Comparison of ENCODE assay signal across 10 cellular contexts in the genomic region with DNA sequence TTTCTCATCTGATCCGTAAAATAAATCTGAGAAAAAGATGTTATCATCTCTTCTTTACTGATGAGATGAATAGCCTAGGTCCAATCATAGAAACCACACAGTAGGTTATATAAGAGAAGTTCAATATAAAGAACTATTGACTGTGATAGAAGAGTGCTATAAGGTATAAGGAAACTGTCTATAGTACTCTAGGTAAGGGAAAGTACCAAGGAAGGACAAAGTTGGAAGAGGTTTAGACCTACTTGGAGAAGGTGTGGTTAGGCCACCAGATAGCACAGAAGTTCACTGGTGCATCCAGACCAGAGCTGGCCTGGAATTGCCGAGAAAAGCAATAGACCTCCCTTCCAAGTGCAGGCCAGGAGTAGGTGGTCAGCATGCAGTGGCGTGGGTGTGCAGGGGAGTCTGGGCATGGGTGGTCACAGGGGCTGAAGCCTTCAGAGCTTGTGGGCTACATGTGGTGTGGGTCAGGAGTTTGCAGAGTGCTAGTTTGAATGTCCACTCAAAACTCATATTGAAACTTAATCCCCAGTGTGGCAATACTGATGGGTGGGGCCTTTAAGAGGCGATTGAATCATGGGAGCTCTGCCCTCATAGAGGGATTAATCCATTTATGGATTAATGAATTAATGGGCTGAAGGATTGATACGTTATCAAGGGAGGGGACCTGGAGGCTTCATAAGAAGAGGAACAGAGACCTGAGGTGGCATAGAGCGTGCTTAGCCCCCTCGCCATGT.
DNase-seq lines count a peak whose midpoint lies in the region; ATAC-seq and TF ChIP-seq lines count a peak whose summit lies in the region.
"Had no signal": no experiment of that assay in that cellular context is flagged by ENCODE, and none has a peak within 500 bp of the region (broad histone marks: within the 10 kb centered on the region; RNA-seq: fewer than 3 reads in every experiment).

No MANE protein-coding gene starts in this region.

- peak overlapping the region; percentile 94 for H3K27ac Mint-ChIP-seq in activated T-cell treated with anti-CD3 and anti-CD28 coated beads, Interleukin-2, amount 50 U/mL, for 24 hours
- peak overlapping the region; percentile 77 for H3K27ac Mint-ChIP-seq in activated naive CD8-positive, alpha-beta T cell treated with anti-CD3 and anti-CD28 coated beads for 36 hours
- peak overlapping the region; percentile 6 to 63 (median 60) for H3K27ac Mint-ChIP-seq in nephron

- no peaks in the 10 kb centered on the region for H3K36me3 Mint-ChIP-seq in activated T-cell treated with anti-CD3 and anti-CD28 coated beads, Interleukin-2, amount 50 U/mL, for 24 hours (ENCODE audit: low read depth)
- no peaks in the 10 kb centered on the region for H3K36me3 Mint-ChIP-seq in activated naive CD8-positive, alpha-beta T cell treated with anti-CD3 and anti-CD28 coated beads for 36 hours
- H3K36me3 Mint-ChIP-seq in nephron (ENCODE audit: low read depth), result no peaks in the 10 kb centered on the region

- H3K4me3 Mint-ChIP-seq in activated T-cell treated with anti-CD3 and anti-CD28 coated beads, Interleukin-2, amount 50 U/mL, for 24 hours, result peak overlapping the region; percentile 40
- H3K4me3 Mint-ChIP-seq in activated naive CD8-positive, alpha-beta T cell treated with anti-CD3 and anti-CD28 coated beads for 36 hours, result peak overlapping the region; percentile 7
- no peak overlapping the region for H3K4me3 Mint-ChIP-seq in nephron

- TF ChIP-seq CTCF in nephron (IDR thresholded peaks at IDR 0.05; ENCODE audit: unreplicated experiment in 3 of 3), result no peak

- H3K4me1 Mint-ChIP-seq in activated T-cell treated with anti-CD3 and anti-CD28 coated beads, Interleukin-2, amount 50 U/mL, for 24 hours (ENCODE audit: low read depth), result peaks cover 94% of the 10 kb centered on the region
- peaks cover 80% of the 10 kb centered on the region for H3K4me1 Mint-ChIP-seq in activated naive CD8-positive, alpha-beta T cell treated with anti-CD3 and anti-CD28 coated beads for 36 hours
- H3K4me1 Mint-ChIP-seq in nephron, result peaks cover 62% of the 10 kb centered on the region

- DNase-seq in activated T-cell treated with anti-CD3 and anti-CD28 coated beads, Interleukin-2, amount 50 U/mL, for 24 hours, result no peak
- DNase-seq in activated T-cell treated with anti-CD3 and anti-CD28 coated beads, Interleukin-2, amount 50 U/mL, for 48 hours, result no peak
- DNase-seq in activated naive CD8-positive, alpha-beta T cell treated with anti-CD3 and anti-CD28 coated beads for 36 hours, result no peak
- DNase-seq in NCI-H345 (lab: John Stamatoyannopoulos, UW), result no peak
- DNase-seq: NCI-H1092 treated with DMSO at 0.1 percent for 48 hours, sigmoid colon had no signal

- peaks cover 1% of the 10 kb centered on the region for H3K27me3 Mint-ChIP-seq in activated T-cell treated with anti-CD3 and anti-CD28 coated beads, Interleukin-2, amount 50 U/mL, for 24 hours
- H3K27me3 Mint-ChIP-seq in activated naive CD8-positive, alpha-beta T cell treated with anti-CD3 and anti-CD28 coated beads for 36 hours, result no peaks in the 10 kb centered on the region
- H3K27me3 Mint-ChIP-seq in nephron (ENCODE audit: low read depth), result no peaks in the 10 kb centered on the region

- peak; percentile 3 for ATAC-seq in HG03159 (IDR thresholded peaks at IDR 0.05; ENCODE audit: unreplicated experiment)
- no peak for ATAC-seq in GM19467 (IDR thresholded peaks at IDR 0.05; ENCODE audit: unreplicated experiment)
- ATAC-seq in HG03097 (IDR thresholded peaks at IDR 0.05; ENCODE audit: low FRiP score, unreplicated experiment), result no peak

- peaks cover 4% of the 10 kb centered on the region for H3K9me3 Mint-ChIP-seq in activated T-cell treated with anti-CD3 and anti-CD28 coated beads, Interleukin-2, amount 50 U/mL, for 24 hours
- H3K9me3 Mint-ChIP-seq in activated naive CD8-positive, alpha-beta T cell treated with anti-CD3 and anti-CD28 coated beads for 36 hours, result peaks cover 4% of the 10 kb centered on the region
- H3K9me3 Mint-ChIP-seq in nephron, result no peaks in the 10 kb centered on the region

Comparison
In these comparisons a context has a peak if more than half of its experiments do, and no peak if none do; other contexts are left out.
1. H3K4me3 Mint-ChIP-seq: peak in activated T-cell treated with anti-CD3 and anti-CD28 coated beads, Interleukin-2, amount 50 U/mL, for 24 hours (single experiment) and activated naive CD8-positive, alpha-beta T cell treated with anti-CD3 and anti-CD28 coated beads for 36 hours (single experiment); none in nephron (0 of 3).
2. Peak in every context shown above with its lines, with median percentiles within 50 percentile points of each other: H3K27ac Mint-ChIP-seq.